Comparison of ENCODE assay signal across 17 cellular contexts in genomic region chr14:75961662-75962061, GRCh38. TPM values are rescaled to one million over a fixed set of nuclear protein-coding genes. Genes with fewer than 3 reads are reported as not detected.
DNase-seq lines count a peak whose midpoint lies in the region; ATAC-seq and TF ChIP-seq lines count a peak whose summit lies in the region.
"Had no signal": no experiment of that assay in that cellular context is flagged by ENCODE, and none has a peak within 500 bp of the region (broad histone marks: within the 10 kb centered on the region; RNA-seq: fewer than 3 reads in every experiment).

No MANE protein-coding gene starts in this region.

- no peak overlapping the region for H3K4me3 Mint-ChIP-seq in WTC11
- no peak overlapping the region for H3K4me3 Mint-ChIP-seq in osteocyte (ENCODE audit: unreplicated experiment)
- H3K4me3 Mint-ChIP-seq: CD8-positive, alpha-beta T cell had no signal

- peak; percentile 42 for DNase-seq in NCI-H82 (lab: John Stamatoyannopoulos, UW)
- no peak for DNase-seq in NCI-H82 treated with DMSO at 0.1 percent for 48 hours (lab: John Stamatoyannopoulos, UW; ENCODE audit: unreplicated experiment)
- DNase-seq in NCI-H2171 (lab: John Stamatoyannopoulos, UW): peak; percentile 93
- no peak for DNase-seq in WTC11 (ENCODE audit: low spot score)
- no peak for DNase-seq in osteocyte (ENCODE audit: extremely low spot score, unreplicated experiment)
- DNase-seq in NCI-H2196 (lab: John Stamatoyannopoulos, UW; ENCODE audit: unreplicated experiment): no peak
- no peak for DNase-seq in kidney tubule cell (ENCODE audit: low spot score)
- no peak for DNase-seq in Ammon's horn (ENCODE audit: low spot score)
- DNase-seq: 8988T; CD8-positive, alpha-beta T cell; DMS79 treated with DMSO at 0.1 percent for 48 hours; MV-4-11; NCI-H187 treated with DMSO at 0.1 percent for 48 hours; NCI-H526 treated with DMSO at 0.1 percent for 48 hours; NK-92 treated with Interleukin-12 subunit alpha and Interleukin-12 subunit beta, amount 100 ng/mL, for 24 hours had no signal

- TF ChIP-seq CTCF in WTC11 (IDR thresholded peaks at IDR 0.05) (no peak), osteocyte (IDR thresholded peaks at IDR 0.05) (no peak)

- CTCF ChIA-PET in WTC11 (lab: Charles Lee): interaction anchor here (1.3 to 1.6 kb wide), 2 partner anchors 17 to 56 kb away, joined by 3 to 4 read pairs; no protein-coding TSS in a partner anchor

- 0 out of 2 replicates have a peak, but pooled peaks cover 4% of the 10 kb centered on the region for H3K9me3 Mint-ChIP-seq in WTC11
- H3K9me3 Mint-ChIP-seq in osteocyte (ENCODE audit: unreplicated experiment): no peaks in the 10 kb centered on the region
- H3K9me3 Mint-ChIP-seq: CD8-positive, alpha-beta T cell had no signal

- H3K27me3 Mint-ChIP-seq in WTC11 (ENCODE audit: low read depth) (no peaks in the 10 kb centered on the region), osteocyte (ENCODE audit: unreplicated experiment) (no peaks in the 10 kb centered on the region)

- POLR2A ChIA-PET in WTC11 (lab: Charles Lee): no interaction called here

- H3K27ac Mint-ChIP-seq in WTC11 (no peak overlapping the region), osteocyte (ENCODE audit: unreplicated experiment) (peak overlapping the region; percentile 7)
- H3K27ac Mint-ChIP-seq: CD8-positive, alpha-beta T cell had no signal

- H3K36me3 Mint-ChIP-seq in WTC11 (no peaks in the 10 kb centered on the region), osteocyte (ENCODE audit: unreplicated experiment) (peaks cover 72% of the 10 kb centered on the region)

- ATAC-seq in WTC11: no peak
- ATAC-seq: CD8-positive, alpha-beta T cell; HepG2; Right ventricle myocardium inferior had no signal

- H3K4me1 Mint-ChIP-seq in WTC11 (peaks cover 6% of the 10 kb centered on the region), osteocyte (ENCODE audit: unreplicated experiment) (peaks cover 18% of the 10 kb centered on the region)

TF ChIP-seq in WTC11, 78 proteins besides CTCF, POLR2A, EP300 and RAD21 (continues in another document):
- TF ChIP-seq, protein P1, sequence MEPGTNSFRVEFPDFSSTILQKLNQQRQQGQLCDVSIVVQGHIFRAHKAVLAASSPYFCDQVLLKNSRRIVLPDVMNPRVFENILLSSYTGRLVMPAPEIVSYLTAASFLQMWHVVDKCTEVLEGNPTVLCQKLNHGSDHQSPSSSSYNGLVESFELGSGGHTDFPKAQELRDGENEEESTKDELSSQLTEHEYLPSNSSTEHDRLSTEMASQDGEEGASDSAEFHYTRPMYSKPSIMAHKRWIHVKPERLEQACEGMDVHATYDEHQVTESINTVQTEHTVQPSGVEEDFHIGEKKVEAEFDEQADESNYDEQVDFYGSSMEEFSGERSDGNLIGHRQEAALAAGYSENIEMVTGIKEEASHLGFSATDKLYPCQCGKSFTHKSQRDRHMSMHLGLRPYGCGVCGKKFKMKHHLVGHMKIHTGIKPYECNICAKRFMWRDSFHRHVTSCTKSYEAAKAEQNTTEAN (CRISPR knock-in tag; IDR thresholded peaks at IDR 0.05): no peak
- TF ChIP-seq TCF7 (CRISPR knock-in tag; IDR thresholded peaks at IDR 0.05; ENCODE audit: low read depth) (no peak), USF1 (CRISPR knock-in tag; IDR thresholded peaks at IDR 0.05) (0 out of 2 replicates have a peak, but pooled peaks have one; percentile 37), RORB (CRISPR knock-in tag; IDR thresholded peaks at IDR 0.05) (no peak), RELA (CRISPR knock-in tag; IDR thresholded peaks at IDR 0.05; ENCODE audit: borderline replicate concordance) (no peak), ATF1 (CRISPR knock-in tag; IDR thresholded peaks at IDR 0.05) (no peak), USF2 (CRISPR knock-in tag; IDR thresholded peaks at IDR 0.05) (peak; percentile 51; the same call in 1 of the 2 replicates), HMGXB4 (CRISPR knock-in tag; IDR thresholded peaks at IDR 0.05) (no peak), FOXK1 (CRISPR knock-in tag; IDR thresholded peaks at IDR 0.05) (no peak), NR1H2 (CRISPR knock-in tag; IDR thresholded peaks at IDR 0.05) (no peak)
- TF ChIP-seq, protein P2, sequence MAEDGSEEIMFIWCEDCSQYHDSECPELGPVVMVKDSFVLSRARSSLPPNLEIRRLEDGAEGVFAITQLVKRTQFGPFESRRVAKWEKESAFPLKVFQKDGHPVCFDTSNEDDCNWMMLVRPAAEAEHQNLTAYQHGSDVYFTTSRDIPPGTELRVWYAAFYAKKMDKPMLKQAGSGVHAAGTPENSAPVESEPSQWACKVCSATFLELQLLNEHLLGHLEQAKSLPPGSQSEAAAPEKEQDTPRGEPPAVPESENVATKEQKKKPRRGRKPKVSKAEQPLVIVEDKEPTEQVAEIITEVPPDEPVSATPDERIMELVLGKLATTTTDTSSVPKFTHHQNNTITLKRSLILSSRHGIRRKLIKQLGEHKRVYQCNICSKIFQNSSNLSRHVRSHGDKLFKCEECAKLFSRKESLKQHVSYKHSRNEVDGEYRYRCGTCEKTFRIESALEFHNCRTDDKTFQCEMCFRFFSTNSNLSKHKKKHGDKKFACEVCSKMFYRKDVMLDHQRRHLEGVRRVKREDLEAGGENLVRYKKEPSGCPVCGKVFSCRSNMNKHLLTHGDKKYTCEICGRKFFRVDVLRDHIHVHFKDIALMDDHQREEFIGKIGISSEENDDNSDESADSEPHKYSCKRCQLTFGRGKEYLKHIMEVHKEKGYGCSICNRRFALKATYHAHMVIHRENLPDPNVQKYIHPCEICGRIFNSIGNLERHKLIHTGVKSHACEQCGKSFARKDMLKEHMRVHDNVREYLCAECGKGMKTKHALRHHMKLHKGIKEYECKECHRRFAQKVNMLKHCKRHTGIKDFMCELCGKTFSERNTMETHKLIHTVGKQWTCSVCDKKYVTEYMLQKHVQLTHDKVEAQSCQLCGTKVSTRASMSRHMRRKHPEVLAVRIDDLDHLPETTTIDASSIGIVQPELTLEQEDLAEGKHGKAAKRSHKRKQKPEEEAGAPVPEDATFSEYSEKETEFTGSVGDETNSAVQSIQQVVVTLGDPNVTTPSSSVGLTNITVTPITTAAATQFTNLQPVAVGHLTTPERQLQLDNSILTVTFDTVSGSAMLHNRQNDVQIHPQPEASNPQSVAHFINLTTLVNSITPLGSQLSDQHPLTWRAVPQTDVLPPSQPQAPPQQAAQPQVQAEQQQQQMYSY (CRISPR knock-in tag; IDR thresholded peaks at IDR 0.05): no peak
- TF ChIP-seq, protein P3, sequence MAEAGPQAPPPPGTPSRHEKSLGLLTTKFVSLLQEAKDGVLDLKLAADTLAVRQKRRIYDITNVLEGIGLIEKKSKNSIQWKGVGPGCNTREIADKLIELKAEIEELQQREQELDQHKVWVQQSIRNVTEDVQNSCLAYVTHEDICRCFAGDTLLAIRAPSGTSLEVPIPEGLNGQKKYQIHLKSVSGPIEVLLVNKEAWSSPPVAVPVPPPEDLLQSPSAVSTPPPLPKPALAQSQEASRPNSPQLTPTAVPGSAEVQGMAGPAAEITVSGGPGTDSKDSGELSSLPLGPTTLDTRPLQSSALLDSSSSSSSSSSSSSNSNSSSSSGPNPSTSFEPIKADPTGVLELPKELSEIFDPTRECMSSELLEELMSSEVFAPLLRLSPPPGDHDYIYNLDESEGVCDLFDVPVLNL (CRISPR knock-in tag; IDR thresholded peaks at IDR 0.05; ENCODE audit: borderline replicate concordance, low read depth): no peak
- TF ChIP-seq, protein P4, sequence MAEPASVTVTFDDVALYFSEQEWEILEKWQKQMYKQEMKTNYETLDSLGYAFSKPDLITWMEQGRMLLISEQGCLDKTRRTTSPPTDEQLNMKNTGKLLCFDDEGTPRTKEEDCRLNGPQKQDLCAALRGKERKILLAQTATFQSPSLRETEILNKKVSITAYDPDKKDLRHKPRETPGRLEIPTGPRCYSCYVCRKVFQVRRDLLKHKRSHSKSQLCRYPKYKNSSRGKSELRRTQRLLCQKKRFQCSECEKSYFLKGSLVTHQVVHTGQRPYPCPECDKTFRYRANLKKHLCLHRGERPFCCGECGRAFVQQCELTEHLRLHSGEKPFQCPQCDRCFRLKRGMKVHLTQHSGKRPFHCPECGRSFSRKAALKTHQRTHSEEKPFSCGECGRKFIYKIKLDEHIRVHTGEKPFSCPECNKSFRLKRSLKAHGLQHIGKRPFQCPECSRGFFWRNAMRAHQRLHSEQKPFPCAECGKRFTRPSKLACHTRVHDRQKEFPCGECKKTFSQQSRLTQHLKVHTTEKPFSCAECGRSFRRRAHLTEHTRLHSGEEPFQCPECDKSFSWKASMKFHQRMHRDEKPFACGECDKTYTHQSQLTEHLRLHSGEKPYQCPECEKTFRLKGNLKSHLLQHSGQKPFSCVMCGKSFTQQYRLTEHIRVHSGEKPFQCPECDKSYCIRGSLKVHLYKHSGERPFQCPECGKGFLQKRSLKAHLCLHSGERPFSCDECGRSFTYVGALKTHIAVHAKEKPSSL (CRISPR knock-in tag; conservative IDR thresholded peaks at IDR 0.05): no peak

RNA-seq across cellular contexts. Expression of gene TGFB3, which starts 20.1 kb away (rescaled TPM):
- total RNA-seq in WTC11 (2021): 1.1 to 1.7 TPM (median 1.2 TPM) in 3 replicates
- 176 and 190 TPM in 2 replicates for total RNA-seq in osteocyte

RNA-seq across cellular contexts. Expression of gene IFT43, which starts 23.9 kb away (rescaled TPM):
- total RNA-seq in WTC11 (2021): 17.5 to 20.5 TPM (median 19.2 TPM) in 3 replicates
- total RNA-seq in osteocyte: 29.0 and 33.0 TPM in 2 replicates

Comparison
In these comparisons a context has a peak if more than half of its experiments do, and no peak if none do; other contexts are left out.
1. DNase-seq: peak in NCI-H82 (single experiment) and NCI-H2171 (single experiment); none in NCI-H82 treated with DMSO at 0.1 percent for 48 hours (single experiment), WTC11 (single experiment), osteocyte (single experiment), NCI-H2196 (single experiment), kidney tubule cell (single experiment) and Ammon's horn (single experiment).
2. RNA of gene TGFB3, which starts 20.1 kb away (total RNA-seq): 176 to 190 TPM in osteocyte; 1.1 to 1.7 TPM in WTC11; every median in the first group is over 10 times any median in the second.